12 cellular contexts compared by ENCODE assay signal in the genomic region with DNA sequence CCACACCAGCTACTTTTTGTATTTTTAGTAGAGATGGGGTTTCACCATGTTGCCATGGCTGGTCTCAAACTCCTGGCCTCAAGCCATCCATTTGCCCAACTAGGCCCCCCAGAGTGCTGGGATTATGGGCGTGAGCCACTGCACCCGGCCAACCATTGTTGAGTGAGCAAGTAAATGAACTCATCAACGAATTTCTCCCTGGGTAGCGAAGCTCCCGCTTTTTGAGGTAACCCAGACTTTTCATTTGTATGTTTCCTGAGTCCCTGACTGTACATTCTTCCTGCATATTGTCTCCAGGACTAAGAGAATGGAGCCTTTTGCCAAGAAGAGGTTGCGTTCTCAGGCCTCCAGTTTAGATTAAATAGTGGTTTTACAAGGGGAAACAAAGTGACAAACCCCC. TPM values are rescaled to one million over a fixed set of nuclear protein-coding genes. Genes with fewer than 3 reads are reported as not detected.
DNase-seq lines count a peak whose midpoint lies in the region; ATAC-seq, FAIRE-seq and TF ChIP-seq lines count a peak whose summit lies in the region.
"Had no signal": no experiment of that assay in that cellular context is flagged by ENCODE, and none has a peak within 500 bp of the region (broad histone marks: within the 10 kb centered on the region; RNA-seq: fewer than 3 reads in every experiment).

No MANE protein-coding gene starts in this region.

- WGBS in adrenal gland, 4 donors: 68 to 80% (median 73%) methylated on average over 6 of the region's 6 CpGs
- 56 to 59% (median 58%) methylated on average over 6 of the region's 6 CpGs for WGBS in psoas muscle, 3 donors

- FAIRE-seq in GM12892 (lab: Jason Lieb, UNC): no peak

- H3K27me3 ChIP-seq in ACC112 (ENCODE audit: insufficient read depth, low read length): no peaks in the 10 kb centered on the region
- H3K27me3 ChIP-seq in adrenal gland: no peaks in the 10 kb centered on the region
- H3K27me3 ChIP-seq in psoas muscle (ENCODE audit: insufficient read depth in 3 of 3, low read length in 2 of 3): no peaks in the 10 kb centered on the region

- no peak for DNase-seq in adrenal gland
- DNase-seq in left cardiac atrium: no peak
- DNase-seq in psoas muscle: peak in 1 of 2 donors; percentile 33
- no peak for DNase-seq in DMS53 (lab: John Stamatoyannopoulos, UW)
- DNase-seq in HK-2 (ENCODE audit: unreplicated experiment): no peak
- DNase-seq in GM12892 (ENCODE audit: insufficient read length): no peak
- DNase-seq: activated CD4-positive, alpha-beta T cell treated with anti-CD3 and anti-CD28 coated beads, Interleukin-2, amount 10 ng/mL, durations not matched to agents 24 days and 14 days; activated gamma-delta T cell; NCI-H524 treated with DMSO at 0.1 percent for 48 hours; stimulated activated CD4-positive, alpha-beta T cell treated with anti-CD3 and anti-CD28 coated beads, Interleukin-15, amount 100 ng/mL, for 24 hours had no signal

- no peaks in the 10 kb centered on the region for H3K36me3 ChIP-seq in ACC112 (ENCODE audit: insufficient read depth, low read length)
- no peaks in the 10 kb centered on the region for H3K36me3 ChIP-seq in adrenal gland (replicated peaks in 1 of 2)
- no peaks in the 10 kb centered on the region for H3K36me3 ChIP-seq in psoas muscle (ENCODE audit: insufficient read depth in 1 of 2, low read depth in 1 of 2)

- peak; percentile 17 to 34 for ATAC-seq in left cardiac atrium
- ATAC-seq in psoas muscle: peak in 1 of 4 donors; percentile 8
- no peak for ATAC-seq in HG03520 (IDR thresholded peaks at IDR 0.05; ENCODE audit: unreplicated experiment)

- H3K9me3 ChIP-seq in adrenal gland (replicated peaks in 1 of 3): no peaks in the 10 kb centered on the region
- no peaks in the 10 kb centered on the region for H3K9me3 ChIP-seq in psoas muscle

- no peaks in the 10 kb centered on the region for H3K79me2 ChIP-seq in ACC112 (ENCODE audit: control insufficient read depth, insufficient read depth, low read length, unreplicated experiment)

- 0 out of 2 replicates have a peak overlapping the region, but pooled peaks have one; percentile 13 for H3K4me3 ChIP-seq in ACC112 (ENCODE audit: low read depth, low read length)
- H3K4me3 ChIP-seq in adrenal gland: no peak overlapping the region
- no peak overlapping the region for H3K4me3 ChIP-seq in psoas muscle

- H3K4me1 ChIP-seq in ACC112 (ENCODE audit: control insufficient read depth, insufficient read depth, low read length, unreplicated experiment) (peaks cover 12% of the 10 kb centered on the region), adrenal gland (replicated peaks in 1 of 2) (peaks cover 15 to 42% of the 10 kb centered on the region in 2 donors), psoas muscle (peaks cover 13% of the 10 kb centered on the region)

- TF ChIP-seq POLR2A in adrenal gland (IDR thresholded peaks at IDR 0.05) (no peak), GM12892 (IDR thresholded peaks at IDR 0.05; ENCODE audit: low read depth, low read length) (no peak)

- intact Hi-C loops in adrenal gland (cut with DNase I): no loop called here
- intact Hi-C loops in left cardiac atrium (cut with DNase I): no loop called here
- intact Hi-C loops in psoas muscle (cut with DNase I): no loop called here

- H3K27ac ChIP-seq in ACC112 (ENCODE audit: low read depth, low read length): no peak overlapping the region
- peak overlapping the region in 3 of 5 donors; percentile 58 to 83 (median 68) for H3K27ac ChIP-seq in adrenal gland
- peak overlapping the region; percentile 58 for H3K27ac ChIP-seq in psoas muscle

- TF ChIP-seq CTCF in adrenal gland (IDR thresholded peaks at IDR 0.05): no peak
- TF ChIP-seq CTCF in psoas muscle (IDR thresholded peaks at IDR 0.05): no peak

- H2AFZ ChIP-seq in ACC112 (ENCODE audit: low read length, unreplicated experiment): peak overlapping the region; percentile 76

RNA-seq across cellular contexts. Expression of gene RIPOR3, which starts 36.4 kb away (rescaled TPM):
- 10 to 100 TPM; 10.6 to 69.9 (median 23.7) TPM for total RNA-seq in adrenal gland
- polyA plus RNA-seq in adrenal gland: 100 to 1,000 TPM in 1 of 3 donors, 10 to 100 TPM in 1, 1 to 10 TPM in 1; 3.4 to 135 (median 37.7) TPM
- total RNA-seq in left cardiac atrium: 1 to 10 TPM; 3.3 to 6.7 TPM
- 1 to 10 TPM; 3.1 to 5.2 (median 4.5) TPM for total RNA-seq in psoas muscle
- polyA plus RNA-seq in psoas muscle: 1 to 10 TPM; 5.4 to 5.7 (median 5.6) TPM
- polyA plus RNA-seq in GM12892 (2012; ENCODE audit: missing spikeins): 1.2 TPM
- total RNA-seq: activated CD4-positive, alpha-beta T cell treated with anti-CD3 and anti-CD28 coated beads, Interleukin-2, amount 10 ng/mL, durations not matched to agents 24 days and 14 days had no signal
